8 cellular contexts compared by ENCODE assay signal in genomic region chr13:28137556-28137955, GRCh38. TPM values are rescaled to one million over a fixed set of nuclear protein-coding genes. Genes with fewer than 3 reads are reported as not detected.
DNase-seq lines count a peak whose midpoint lies in the region; TF ChIP-seq lines count a peak whose summit lies in the region.

No MANE protein-coding gene starts in this region.

- H3K36me3 ChIP-seq in iPS-20b (ENCODE audit: insufficient read depth, low read depth, low read length) (no peaks in the 10 kb centered on the region), stomach (no peaks in the 10 kb centered on the region)

- peak overlapping the region; percentile 67 for H3K4me3 ChIP-seq in HL-60 (replicated peaks; ENCODE audit: insufficient read depth, low read length)
- H3K4me3 ChIP-seq in iPS-20b (ENCODE audit: low read length): peak overlapping the region; percentile 82
- peak overlapping the region; percentile 92 to 99 (median 96) for H3K4me3 ChIP-seq in stomach

- TF ChIP-seq POLR2A in stomach (IDR thresholded peaks at IDR 0.05): no peak

- H3K9me3 Mint-ChIP-seq in activated naive CD4-positive, alpha-beta T cell treated with anti-CD3 and anti-CD28 coated beads for 36 hours: no peaks in the 10 kb centered on the region
- no peaks in the 10 kb centered on the region for H3K9me3 Mint-ChIP-seq in activated naive CD8-positive, alpha-beta T cell (ENCODE audit: low read depth)

- H3K36me3 Mint-ChIP-seq in activated naive CD4-positive, alpha-beta T cell treated with anti-CD3 and anti-CD28 coated beads for 36 hours (ENCODE audit: low read depth): no peaks in the 10 kb centered on the region
- H3K36me3 Mint-ChIP-seq in activated naive CD8-positive, alpha-beta T cell: no peaks in the 10 kb centered on the region

- CTCF ChIA-PET in activated naive CD4-positive, alpha-beta T cell treated with anti-CD3 and anti-CD28 coated beads for 36 hours (lab: Charles Lee): no interaction called here

- H3K9me3 ChIP-seq in iPS-20b (ENCODE audit: insufficient read depth, low read depth, low read length) (no peaks in the 10 kb centered on the region), stomach (no peaks in the 10 kb centered on the region)

- TF ChIP-seq CTCF in HL-60 (IDR thresholded peaks at IDR 0.05; ENCODE audit: insufficient read depth, low read length) (no peak), stomach (IDR thresholded peaks at IDR 0.05) (no peak)

- peak overlapping the region; percentile 96 for H3K27ac Mint-ChIP-seq in activated naive CD4-positive, alpha-beta T cell treated with anti-CD3 and anti-CD28 coated beads for 36 hours
- H3K27ac Mint-ChIP-seq in activated naive CD8-positive, alpha-beta T cell: peak overlapping the region; percentile 96

- H3K4me1 Mint-ChIP-seq in activated naive CD4-positive, alpha-beta T cell treated with anti-CD3 and anti-CD28 coated beads for 36 hours (ENCODE audit: low read depth): peaks cover 31% of the 10 kb centered on the region
- H3K4me1 Mint-ChIP-seq in activated naive CD8-positive, alpha-beta T cell (ENCODE audit: low read depth): peaks cover 45% of the 10 kb centered on the region

- WGBS in stomach, 5 donors: 0 to 2% (median 0%) methylated on average over 11 of the region's 11 CpGs

- peak overlapping the region; percentile 77 for H3K4me3 Mint-ChIP-seq in activated naive CD4-positive, alpha-beta T cell treated with anti-CD3 and anti-CD28 coated beads for 36 hours
- peak overlapping the region; percentile 97 for H3K4me3 Mint-ChIP-seq in activated naive CD8-positive, alpha-beta T cell

- no peaks in the 10 kb centered on the region for H3K27me3 ChIP-seq in HL-60 (ENCODE audit: insufficient read depth, poor library complexity, severe bottlenecking)
- H3K27me3 ChIP-seq in iPS-20b (ENCODE audit: insufficient read depth, low read length): no peaks in the 10 kb centered on the region
- no peaks in the 10 kb centered on the region for H3K27me3 ChIP-seq in stomach

- H3K4me1 ChIP-seq in iPS-20b (ENCODE audit: insufficient read depth, low read length) (peaks cover 11% of the 10 kb centered on the region), stomach (peaks cover 8 to 44% (median 29%) of the 10 kb centered on the region in 4 donors)

- peak overlapping the region; percentile 99 for H3K27ac ChIP-seq in HL-60 (replicated peaks)
- H3K27ac ChIP-seq in iPS-20b (ENCODE audit: low read length): peak overlapping the region; percentile 10
- H3K27ac ChIP-seq in stomach: peak overlapping the region; percentile 96 to 100 (median 99)

- intact Hi-C loops in activated naive CD4-positive, alpha-beta T cell treated with anti-CD3 and anti-CD28 coated beads for 36 hours (cut with micrococcal nuclease): loop anchor here (5.0 kb wide), 2 partner anchors 500 to 885 kb away; partner anchors contain the start of gene RPL21
- intact Hi-C loops in stomach (cut with DNase I; ENCODE audit: low total_unique reads): no loop called here

- H3K9ac ChIP-seq in iPS-20b (ENCODE audit: low read depth, low read length): peak overlapping the region; percentile 92

- H3K27me3 Mint-ChIP-seq in activated naive CD4-positive, alpha-beta T cell treated with anti-CD3 and anti-CD28 coated beads for 36 hours (ENCODE audit: low read depth): no peaks in the 10 kb centered on the region
- H3K27me3 Mint-ChIP-seq in activated naive CD8-positive, alpha-beta T cell: no peaks in the 10 kb centered on the region

- no peak for TF ChIP-seq EP300 in stomach (IDR thresholded peaks at IDR 0.05)

- peak; percentile 5 for DNase-seq in activated naive CD4-positive, alpha-beta T cell treated with anti-CD3 and anti-CD28 coated beads for 36 hours
- DNase-seq in activated naive CD4-positive, alpha-beta T cell treated with Interleukin-2 at 50 U/mL for 16 hours: no peak
- DNase-seq in HL-60 (ENCODE audit: low read depth in 1 of 2, low spot score in 1 of 2) (no peak), stomach (no peak), NOMO-1 treated with DMSO at 0.1 percent for 48 hours (lab: John Stamatoyannopoulos, UW; ENCODE audit: unreplicated experiment) (no peak)
- no peak for DNase-seq in stimulated activated naive CD4-positive, alpha-beta T cell treated with Interleukin-2 at 50 U/mL for 16 hours (lab: John Stamatoyannopoulos, UW)

RNA-seq across cellular contexts. Expression of gene PAN3, which starts 0.8 kb away (rescaled TPM):
- 10 to 100 TPM; 21.2 to 21.7 TPM for total RNA-seq in activated naive CD4-positive, alpha-beta T cell treated with anti-CD3 and anti-CD28 coated beads for 36 hours
- 10 to 100 TPM; 20.9 to 68.1 (median 36.8) TPM for total RNA-seq in stomach
- polyA plus RNA-seq in stomach: 10 to 100 TPM in 1 of 3 donors, 1 to 10 TPM in 2; 3.9 to 11.7 (median 5.8) TPM

RNA-seq across cellular contexts. Expression of gene FLT3, which starts 37.2 kb away (rescaled TPM):
- not detected for total RNA-seq in activated naive CD4-positive, alpha-beta T cell treated with anti-CD3 and anti-CD28 coated beads for 36 hours
- 1 to 10 TPM in 3 of 5 donors, not detected in 2; 1.2 to 3.5 (median 1.6) TPM for total RNA-seq in stomach
- polyA plus RNA-seq in stomach: under 1 TPM in 2 of 3 donors, not detected in 1; 0.18 to 0.46 TPM

Comparison
In these comparisons a context has a peak if more than half of its experiments do, and no peak if none do; other contexts are left out.
1. H3K27ac ChIP-seq: peak in every context shown above with its lines; median percentile 99 in HL-60; 99 in stomach; 10 in iPS-20b.